ENCODE assay signal across 1 cellular context in the genomic region with DNA sequence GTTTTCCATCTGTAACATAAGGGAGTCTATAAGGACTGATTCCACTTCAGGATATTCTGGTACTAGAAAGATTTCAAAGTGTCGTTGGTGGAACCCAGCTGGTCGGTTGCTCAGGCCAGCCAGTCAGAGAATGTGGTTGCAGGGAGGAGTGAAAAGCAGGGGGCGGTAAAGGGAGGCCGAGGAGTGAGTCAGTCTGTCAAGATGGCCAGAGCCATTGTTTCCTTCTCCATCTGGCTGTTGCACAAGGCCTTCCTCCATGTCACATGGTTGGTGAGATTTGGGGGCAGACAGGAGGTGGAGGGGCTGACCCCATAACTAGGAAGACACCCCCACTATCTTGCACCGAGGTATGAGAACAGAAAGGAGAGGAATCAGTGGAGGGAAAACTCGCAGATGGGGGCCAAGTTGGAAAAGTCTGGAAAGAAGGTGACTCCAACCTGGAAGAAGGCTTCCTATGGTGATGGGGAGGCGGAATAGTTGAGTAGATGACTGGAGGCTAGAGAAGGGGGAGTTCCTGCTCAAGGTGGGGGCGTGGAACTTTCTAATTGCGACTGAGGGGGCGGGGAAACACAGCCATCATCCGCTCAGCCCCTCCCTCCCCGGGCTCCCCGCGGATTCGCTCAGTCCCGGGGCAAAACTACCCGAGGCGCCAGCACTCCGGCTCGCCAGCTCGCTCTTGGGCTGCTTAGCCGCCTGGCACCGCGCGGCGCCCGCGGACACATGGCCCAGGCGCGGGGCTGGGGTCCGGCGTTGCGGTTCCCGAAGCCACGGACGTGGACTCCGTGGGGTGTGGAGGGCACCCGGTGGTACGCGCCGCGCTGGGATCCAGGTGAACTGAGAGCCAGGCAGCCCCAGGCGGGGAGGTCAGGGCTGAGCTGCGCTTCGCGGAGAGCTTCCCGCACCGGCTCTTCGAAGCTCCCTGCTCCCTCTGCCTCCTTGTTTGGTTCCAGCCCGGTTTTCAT.
TF ChIP-seq lines count a peak whose summit lies in the region.

No MANE protein-coding gene starts in this region.

TF ChIP-seq in HEK293, 187 proteins besides CTCF, POLR2A, EP300 and RAD21 (continued from another document):
- TF ChIP-seq, protein P1, sequence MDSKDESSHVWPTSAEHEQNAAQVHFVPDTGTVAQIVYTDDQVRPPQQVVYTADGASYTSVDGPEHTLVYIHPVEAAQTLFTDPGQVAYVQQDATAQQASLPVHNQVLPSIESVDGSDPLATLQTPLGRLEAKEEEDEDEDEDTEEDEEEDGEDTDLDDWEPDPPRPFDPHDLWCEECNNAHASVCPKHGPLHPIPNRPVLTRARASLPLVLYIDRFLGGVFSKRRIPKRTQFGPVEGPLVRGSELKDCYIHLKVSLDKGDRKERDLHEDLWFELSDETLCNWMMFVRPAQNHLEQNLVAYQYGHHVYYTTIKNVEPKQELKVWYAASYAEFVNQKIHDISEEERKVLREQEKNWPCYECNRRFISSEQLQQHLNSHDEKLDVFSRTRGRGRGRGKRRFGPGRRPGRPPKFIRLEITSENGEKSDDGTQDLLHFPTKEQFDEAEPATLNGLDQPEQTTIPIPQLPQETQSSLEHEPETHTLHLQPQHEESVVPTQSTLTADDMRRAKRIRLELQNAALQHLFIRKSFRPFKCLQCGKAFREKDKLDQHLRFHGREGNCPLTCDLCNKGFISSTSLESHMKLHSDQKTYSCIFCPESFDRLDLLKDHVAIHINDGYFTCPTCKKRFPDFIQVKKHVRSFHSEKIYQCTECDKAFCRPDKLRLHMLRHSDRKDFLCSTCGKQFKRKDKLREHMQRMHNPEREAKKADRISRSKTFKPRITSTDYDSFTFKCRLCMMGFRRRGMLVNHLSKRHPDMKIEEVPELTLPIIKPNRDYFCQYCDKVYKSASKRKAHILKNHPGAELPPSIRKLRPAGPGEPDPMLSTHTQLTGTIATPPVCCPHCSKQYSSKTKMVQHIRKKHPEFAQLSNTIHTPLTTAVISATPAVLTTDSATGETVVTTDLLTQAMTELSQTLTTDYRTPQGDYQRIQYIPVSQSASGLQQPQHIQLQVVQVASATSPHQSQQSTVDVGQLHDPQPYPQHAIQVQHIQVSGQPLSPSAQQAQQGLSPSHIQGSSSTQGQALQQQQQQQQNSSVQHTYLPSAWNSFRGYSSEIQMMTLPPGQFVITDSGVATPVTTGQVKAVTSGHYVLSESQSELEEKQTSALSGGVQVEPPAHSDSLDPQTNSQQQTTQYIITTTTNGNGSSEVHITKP (tag by site-specific recombination; IDR thresholded peaks at IDR 0.05), result peak; percentile 86
- TF ChIP-seq ZBTB20 (tag by site-specific recombination; IDR thresholded peaks at IDR 0.05) (peak; percentile 56; the same call in 1 of the 2 replicates), ZNF560 (tag by site-specific recombination; IDR thresholded peaks at IDR 0.05; ENCODE audit: borderline replicate concordance) (no peak), ZBTB17 (tag by site-specific recombination; IDR thresholded peaks at IDR 0.05) (peak; percentile 39; the same call in 1 of the 2 replicates), GFI1B (tag by site-specific recombination; IDR thresholded peaks at IDR 0.05) (no peak), ZNF624 (tag by site-specific recombination; IDR thresholded peaks at IDR 0.05) (no peak), SP2 (tag by site-specific recombination; IDR thresholded peaks at IDR 0.05) (peak; percentile 39), YY2 (tag by site-specific recombination; IDR thresholded peaks at IDR 0.05) (0 out of 2 replicates have a peak, but pooled peaks have one; percentile 14), KLF9 (tag by site-specific recombination; IDR thresholded peaks at IDR 0.05; ENCODE audit: low read depth) (peak; percentile 17; the same call in 1 of the 2 replicates), ZFHX2 (tag by site-specific recombination; conservative IDR thresholded peaks at IDR 0.05) (peak; percentile 64)
- TF ChIP-seq, protein P2, sequence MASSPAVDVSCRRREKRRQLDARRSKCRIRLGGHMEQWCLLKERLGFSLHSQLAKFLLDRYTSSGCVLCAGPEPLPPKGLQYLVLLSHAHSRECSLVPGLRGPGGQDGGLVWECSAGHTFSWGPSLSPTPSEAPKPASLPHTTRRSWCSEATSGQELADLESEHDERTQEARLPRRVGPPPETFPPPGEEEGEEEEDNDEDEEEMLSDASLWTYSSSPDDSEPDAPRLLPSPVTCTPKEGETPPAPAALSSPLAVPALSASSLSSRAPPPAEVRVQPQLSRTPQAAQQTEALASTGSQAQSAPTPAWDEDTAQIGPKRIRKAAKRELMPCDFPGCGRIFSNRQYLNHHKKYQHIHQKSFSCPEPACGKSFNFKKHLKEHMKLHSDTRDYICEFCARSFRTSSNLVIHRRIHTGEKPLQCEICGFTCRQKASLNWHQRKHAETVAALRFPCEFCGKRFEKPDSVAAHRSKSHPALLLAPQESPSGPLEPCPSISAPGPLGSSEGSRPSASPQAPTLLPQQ (tag by site-specific recombination; IDR thresholded peaks at IDR 0.05), result peak; percentile 28; the same call in 1 of the 2 replicates
TF ChIP-seq in HEK293: peak in this region for 14.
